26 cellular contexts compared by ENCODE assay signal in genomic region chr10:131580076-131580652, GRCh38.
DNase-seq lines count a peak whose midpoint lies in the region; ATAC-seq and TF ChIP-seq lines count a peak whose summit lies in the region.
"Had no signal": no experiment of that assay in that cellular context is flagged by ENCODE, and none has a peak within 500 bp of the region (broad histone marks: within the 10 kb centered on the region; RNA-seq: fewer than 3 reads in every experiment).

No MANE protein-coding gene starts in this region.

- no peak for TF ChIP-seq EP300 in stomach (IDR thresholded peaks at IDR 0.05)

- no peak overlapping the region for H3K4me3 ChIP-seq in mesenchymal stem cell (ENCODE audit: insufficient read depth in 1 of 2, low read depth in 1 of 2, low read length in 2 of 2)
- no peak overlapping the region for H3K4me3 ChIP-seq in stomach
- H3K4me3 ChIP-seq: left lung, MG63, suprapubic skin had no signal

- no peak overlapping the region for H3K4me2 ChIP-seq in mesenchymal stem cell (ENCODE audit: low read length, poor library complexity, severe bottlenecking)
- H3K4me2 ChIP-seq: KMS-11 had no signal

- no peak for TF ChIP-seq POLR2A in stomach (IDR thresholded peaks at IDR 0.05)

- H2BK120ac ChIP-seq in mesenchymal stem cell (ENCODE audit: low read depth, low read length): no peak overlapping the region

- H3K36me3 ChIP-seq in mesenchymal stem cell (ENCODE audit: control insufficient read depth in 1 of 2, insufficient read depth in 2 of 2, low read depth in 1 of 2, low read length in 2 of 2) (no peaks in the 10 kb centered on the region), stomach (no peaks in the 10 kb centered on the region)
- H3K36me3 ChIP-seq: left lung, MG63, suprapubic skin had no signal

- no peaks in the 10 kb centered on the region for H3K79me1 ChIP-seq in mesenchymal stem cell (replicated peaks; ENCODE audit: low read length, poor library complexity, severe bottlenecking)

- H3K4me1 ChIP-seq in mesenchymal stem cell (ENCODE audit: control insufficient read depth, insufficient read depth, low read depth, low read length) (no peaks in the 10 kb centered on the region), stomach (no peaks in the 10 kb centered on the region)
- H3K4me1 ChIP-seq: left lung, suprapubic skin had no signal

- no peak overlapping the region for H2BK5ac ChIP-seq in mesenchymal stem cell (ENCODE audit: low read depth, low read length, poor library complexity, severe bottlenecking)

- DNase-seq in NCI-H187 (lab: John Stamatoyannopoulos, UW) (peak; percentile 47 to 58), NCI-H345 (lab: John Stamatoyannopoulos, UW) (peak; percentile 73), mesenchymal stem cell (no peak), stomach (peak; percentile 20), middle frontal gyrus (ENCODE audit: extremely low spot score, low spot score) (no peak), NCI-H774 (lab: John Stamatoyannopoulos, UW) (no peak)
- DNase-seq in activated T-cell treated with anti-CD3 and anti-CD28 coated beads, Interleukin-2, amount 50 U/mL, for 4 hours: no peak
- DNase-seq: activated CD4-positive, alpha-beta T cell treated with anti-CD3 and anti-CD28 coated beads for 4 hours; activated naive CD8-positive, alpha-beta T cell treated with anti-CD3 and anti-CD28 coated beads, Interleukin-2, amount 50 U/mL, for 24 hours; activated T-cell treated with anti-CD3 and anti-CD28 coated beads, Interleukin-2, amount 50 U/mL, for 72 hours; DMS53; endodermal cell; HCEC 1CT; MG63; naive B cell; NCI-H1105 treated with DMSO at 0.1 percent for 48 hours; NCI-H2029; NCI-H446; stimulated activated naive CD4-positive, alpha-beta T cell; SW 1271 had no signal

- no peaks in the 10 kb centered on the region for H3K27me3 Mint-ChIP-seq in activated T-cell treated with anti-CD3 and anti-CD28 coated beads, Interleukin-2, amount 50 U/mL, for 4 hours (ENCODE audit: low read depth)
- H3K27me3 Mint-ChIP-seq: activated naive CD8-positive, alpha-beta T cell treated with anti-CD3 and anti-CD28 coated beads, Interleukin-2, amount 50 U/mL, for 24 hours; dendritic cell treated with granulocyte-macrophage colony-stimulating factor and Interleukin-4, amounts not matched to agents 40 ng/mL and 50 ng/mL, for 4 days had no signal

- peak overlapping the region; percentile 11 for H4K91ac ChIP-seq in mesenchymal stem cell (ENCODE audit: low read length)

- H3K9me3 ChIP-seq in mesenchymal stem cell (ENCODE audit: control insufficient read depth, low read length) (no peaks in the 10 kb centered on the region), stomach (no peaks in the 10 kb centered on the region)
- H3K9me3 ChIP-seq: left lung, MG63, suprapubic skin had no signal

- no peak overlapping the region for H2AFZ ChIP-seq in mesenchymal stem cell (ENCODE audit: low read depth, low read length)

- no peak overlapping the region for H3K23ac ChIP-seq in mesenchymal stem cell (ENCODE audit: low read length in 2 of 2)

- no peak overlapping the region for H2AK5ac ChIP-seq in mesenchymal stem cell (ENCODE audit: low read length, severe bottlenecking)

- H3K4ac ChIP-seq in mesenchymal stem cell (ENCODE audit: low read depth in 1 of 2, low read length in 2 of 2): no peak overlapping the region

- 68% methylated on average over 10 of the region's 11 CpGs for WGBS in mesenchymal stem cell
- WGBS in stomach, 5 donors: 65 to 87% (median 80%) methylated on average over 11 of the region's 11 CpGs

- H3K27ac ChIP-seq in mesenchymal stem cell (ENCODE audit: low read length, poor library complexity, severe bottlenecking) (no peak overlapping the region), stomach (no peak overlapping the region)
- H3K27ac ChIP-seq: HL-60, KMS-11, left lung, suprapubic skin, VCaP had no signal

- intact Hi-C loops in stomach (cut with DNase I; ENCODE audit: low total_unique reads): no loop called here

- no peak overlapping the region for H2BK12ac ChIP-seq in mesenchymal stem cell (ENCODE audit: low read length in 2 of 2)

- no peak for ATAC-seq in activated T-cell treated with anti-CD3 and anti-CD28 coated beads, Interleukin-2, amount 50 U/mL, for 4 hours
- ATAC-seq: activated naive CD8-positive, alpha-beta T cell treated with anti-CD3 and anti-CD28 coated beads, Interleukin-2, amount 50 U/mL, for 24 hours; activated T-cell treated with anti-CD3 and anti-CD28 coated beads, Interleukin-2, amount 50 U/mL, for 72 hours; left lung had no signal

- no peak overlapping the region for H3K18ac ChIP-seq in mesenchymal stem cell (ENCODE audit: low read depth in 1 of 2, low read length in 2 of 2)

- H3K4me1 Mint-ChIP-seq in activated T-cell treated with anti-CD3 and anti-CD28 coated beads, Interleukin-2, amount 50 U/mL, for 4 hours (ENCODE audit: low read depth): no peaks in the 10 kb centered on the region
- H3K4me1 Mint-ChIP-seq: activated naive CD8-positive, alpha-beta T cell treated with anti-CD3 and anti-CD28 coated beads, Interleukin-2, amount 50 U/mL, for 24 hours had no signal

- peak overlapping the region; percentile 77 for H2BK15ac ChIP-seq in mesenchymal stem cell (ENCODE audit: low read depth, poor library complexity, severe bottlenecking)

- TF ChIP-seq CTCF in stomach (IDR thresholded peaks at IDR 0.05): no peak

- H3K36me3 Mint-ChIP-seq in activated T-cell treated with anti-CD3 and anti-CD28 coated beads, Interleukin-2, amount 50 U/mL, for 4 hours (ENCODE audit: insufficient read depth): no peaks in the 10 kb centered on the region
- H3K36me3 Mint-ChIP-seq: naive B cell had no signal

- H3K4me3 Mint-ChIP-seq in activated T-cell treated with anti-CD3 and anti-CD28 coated beads, Interleukin-2, amount 50 U/mL, for 4 hours: no peak overlapping the region
- H3K4me3 Mint-ChIP-seq: activated naive CD8-positive, alpha-beta T cell treated with anti-CD3 and anti-CD28 coated beads, Interleukin-2, amount 50 U/mL, for 24 hours; activated T-cell treated with anti-CD3 and anti-CD28 coated beads, Interleukin-2, amount 50 U/mL, for 72 hours; dendritic cell treated with granulocyte-macrophage colony-stimulating factor and Interleukin-4, amounts not matched to agents 40 ng/mL and 50 ng/mL, for 4 days; endodermal cell; naive B cell had no signal

- H3K9ac ChIP-seq in mesenchymal stem cell (ENCODE audit: low read length): no peak overlapping the region
- H3K9ac ChIP-seq: KMS-11 had no signal

- H4K8ac ChIP-seq in mesenchymal stem cell (ENCODE audit: low read length): no peak overlapping the region

- H3K27me3 ChIP-seq in mesenchymal stem cell (ENCODE audit: control insufficient read depth in 1 of 2, insufficient read depth in 1 of 2, low read length in 2 of 2): no peaks in the 10 kb centered on the region
- H3K27me3 ChIP-seq in stomach: peaks cover 0 to 5% (median 0%) of the 10 kb centered on the region in 3 donors
- H3K27me3 ChIP-seq: left lung, MG63, suprapubic skin had no signal

- H3K9me3 Mint-ChIP-seq in activated T-cell treated with anti-CD3 and anti-CD28 coated beads, Interleukin-2, amount 50 U/mL, for 4 hours: no peaks in the 10 kb centered on the region
- H3K9me3 Mint-ChIP-seq: activated naive CD8-positive, alpha-beta T cell treated with anti-CD3 and anti-CD28 coated beads, Interleukin-2, amount 50 U/mL, for 24 hours; activated T-cell treated with anti-CD3 and anti-CD28 coated beads, Interleukin-2, amount 50 U/mL, for 72 hours; dendritic cell treated with granulocyte-macrophage colony-stimulating factor and Interleukin-4, amounts not matched to agents 40 ng/mL and 50 ng/mL, for 4 days had no signal

- no peak overlapping the region for H3K14ac ChIP-seq in mesenchymal stem cell (ENCODE audit: low read length in 2 of 2)

Comparison
In these comparisons a context has a peak if more than half of its experiments do, and no peak if none do; other contexts are left out.
1. DNase-seq: peak in NCI-H187 (2 of 2), NCI-H345 (single experiment) and stomach (single experiment); none in mesenchymal stem cell (single experiment), middle frontal gyrus (single experiment), activated T-cell treated with anti-CD3 and anti-CD28 coated beads, Interleukin-2, amount 50 U/mL, for 4 hours (single experiment) and NCI-H774 (single experiment).